Comparison of ENCODE assay signal across 10 cellular contexts in the genomic region with DNA sequence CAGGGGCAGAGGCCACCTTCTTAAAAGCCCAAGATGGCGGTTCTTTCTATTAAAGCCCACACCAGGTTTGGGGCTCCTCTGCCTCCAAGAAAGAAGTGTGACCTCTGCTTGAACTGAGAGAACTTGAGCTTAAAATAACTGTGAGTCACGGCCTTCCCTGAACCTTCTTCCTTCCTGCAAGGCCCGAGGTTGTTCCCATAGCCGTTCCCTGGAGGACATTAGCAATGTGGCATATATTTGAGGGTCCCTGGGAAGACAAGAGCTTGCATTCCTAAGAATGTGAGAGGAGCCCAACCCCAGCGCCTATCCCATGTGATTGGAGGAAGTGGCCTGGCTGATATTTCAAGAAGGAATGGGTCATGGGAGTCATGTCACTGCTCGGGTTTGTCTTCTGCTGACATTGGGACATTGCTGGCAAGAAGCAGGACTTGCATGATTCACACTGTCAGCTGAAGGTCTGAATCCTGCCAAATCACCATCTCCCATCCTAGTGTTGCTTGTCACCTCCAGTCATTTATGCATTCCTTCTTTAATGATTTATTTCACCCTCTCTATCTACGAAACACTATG.
DNase-seq lines count a peak whose midpoint lies in the region; ATAC-seq and TF ChIP-seq lines count a peak whose summit lies in the region.
"Had no signal": no experiment of that assay in that cellular context is flagged by ENCODE, and none has a peak within 500 bp of the region (broad histone marks: within the 10 kb centered on the region; RNA-seq: fewer than 3 reads in every experiment).

No MANE protein-coding gene starts in this region.

- H3K36me3 Mint-ChIP-seq in activated naive CD4-positive, alpha-beta T cell treated with anti-CD3 and anti-CD28 coated beads for 36 hours (ENCODE audit: low read depth): no peaks in the 10 kb centered on the region

- H3K4me3 ChIP-seq in adipocyte (ENCODE audit: low read length) (peak overlapping the region; percentile 14), left ventricle myocardium inferior (no peak overlapping the region), skeletal muscle cell (ENCODE audit: low read depth, low read length) (no peak overlapping the region)
- H3K4me3 ChIP-seq: tibial nerve had no signal

- peak overlapping the region; percentile 40 for H3K9ac ChIP-seq in adipocyte (ENCODE audit: low read length)

- no peaks in the 10 kb centered on the region for H3K36me3 ChIP-seq in adipocyte (ENCODE audit: control insufficient read depth, insufficient read depth, low read length, severe bottlenecking)
- no peaks in the 10 kb centered on the region for H3K36me3 ChIP-seq in left ventricle myocardium inferior
- H3K36me3 ChIP-seq: tibial nerve had no signal

- intact Hi-C loops in left ventricle myocardium inferior (cut with micrococcal nuclease): no loop called here
- intact Hi-C loops in activated naive CD4-positive, alpha-beta T cell treated with anti-CD3 and anti-CD28 coated beads for 36 hours (cut with micrococcal nuclease): no loop called here

- DNase-seq in HCEC 1CT: peak; percentile 82
- DNase-seq in adipocyte (ENCODE audit: low read depth): peak; percentile 42
- peak; percentile 33 for DNase-seq in left ventricle myocardium inferior
- peak; percentile 68 for DNase-seq in skeletal muscle cell (ENCODE audit: low read depth)
- no peak for DNase-seq in DMS53 (lab: John Stamatoyannopoulos, UW)
- no peak for DNase-seq in DMS53 treated with DMSO at 0.1 percent for 48 hours (lab: John Stamatoyannopoulos, UW; ENCODE audit: unreplicated experiment)
- no peak for DNase-seq in activated naive CD4-positive, alpha-beta T cell treated with anti-CD3 and anti-CD28 coated beads for 36 hours
- DNase-seq: activated naive CD4-positive, alpha-beta T cell treated with anti-CD3 and anti-CD28 coated beads, Interleukin-2, amount 50 U/mL, for 16 hours had no signal

- CTCF ChIA-PET in activated naive CD4-positive, alpha-beta T cell treated with anti-CD3 and anti-CD28 coated beads for 36 hours (lab: Charles Lee): no interaction called here

- no peak overlapping the region for H3K27ac Mint-ChIP-seq in activated naive CD4-positive, alpha-beta T cell treated with anti-CD3 and anti-CD28 coated beads for 36 hours

- no peak for ATAC-seq in GM21423 (IDR thresholded peaks at IDR 0.05; ENCODE audit: unreplicated experiment)

- no peaks in the 10 kb centered on the region for H3K27me3 Mint-ChIP-seq in activated naive CD4-positive, alpha-beta T cell treated with anti-CD3 and anti-CD28 coated beads for 36 hours (ENCODE audit: low read depth)

- H3K9me3 ChIP-seq in adipocyte (ENCODE audit: control insufficient read depth, low read length) (no peaks in the 10 kb centered on the region), left ventricle myocardium inferior (replicated peaks) (no peaks in the 10 kb centered on the region)
- H3K9me3 ChIP-seq: tibial nerve had no signal

- TF ChIP-seq CTCF in left ventricle myocardium inferior (IDR thresholded peaks at IDR 0.05; ENCODE audit: borderline replicate concordance): no peak

- H3K27ac ChIP-seq in left ventricle myocardium inferior (replicated peaks): peak overlapping the region; percentile 81
- H3K27ac ChIP-seq: tibial nerve had no signal

- no peaks in the 10 kb centered on the region for H3K4me1 Mint-ChIP-seq in activated naive CD4-positive, alpha-beta T cell treated with anti-CD3 and anti-CD28 coated beads for 36 hours (ENCODE audit: low read depth)

- H3K27me3 ChIP-seq in adipocyte (replicated peaks; ENCODE audit: control insufficient read depth, insufficient read depth, low read length) (no peaks in the 10 kb centered on the region), left ventricle myocardium inferior (ENCODE audit: low read depth) (no peaks in the 10 kb centered on the region)
- H3K27me3 ChIP-seq: tibial nerve had no signal

- H3K4me3 Mint-ChIP-seq in activated naive CD4-positive, alpha-beta T cell treated with anti-CD3 and anti-CD28 coated beads for 36 hours: no peak overlapping the region

- H3K9me3 Mint-ChIP-seq in activated naive CD4-positive, alpha-beta T cell treated with anti-CD3 and anti-CD28 coated beads for 36 hours: no peaks in the 10 kb centered on the region

- H3K4me1 ChIP-seq in adipocyte (ENCODE audit: control insufficient read depth, insufficient read depth, low read length) (peaks cover 39% of the 10 kb centered on the region), left ventricle myocardium inferior (peaks cover 33% of the 10 kb centered on the region)

Comparison
In these comparisons a context has a peak if more than half of its experiments do, and no peak if none do; other contexts are left out.
1. DNase-seq: peak in HCEC 1CT (single experiment), adipocyte (single experiment), left ventricle myocardium inferior (single experiment) and skeletal muscle cell (single experiment); none in DMS53 (single experiment), DMS53 treated with DMSO at 0.1 percent for 48 hours (single experiment) and activated naive CD4-positive, alpha-beta T cell treated with anti-CD3 and anti-CD28 coated beads for 36 hours (single experiment).